8 cellular contexts compared by ENCODE assay signal in the genomic region with DNA sequence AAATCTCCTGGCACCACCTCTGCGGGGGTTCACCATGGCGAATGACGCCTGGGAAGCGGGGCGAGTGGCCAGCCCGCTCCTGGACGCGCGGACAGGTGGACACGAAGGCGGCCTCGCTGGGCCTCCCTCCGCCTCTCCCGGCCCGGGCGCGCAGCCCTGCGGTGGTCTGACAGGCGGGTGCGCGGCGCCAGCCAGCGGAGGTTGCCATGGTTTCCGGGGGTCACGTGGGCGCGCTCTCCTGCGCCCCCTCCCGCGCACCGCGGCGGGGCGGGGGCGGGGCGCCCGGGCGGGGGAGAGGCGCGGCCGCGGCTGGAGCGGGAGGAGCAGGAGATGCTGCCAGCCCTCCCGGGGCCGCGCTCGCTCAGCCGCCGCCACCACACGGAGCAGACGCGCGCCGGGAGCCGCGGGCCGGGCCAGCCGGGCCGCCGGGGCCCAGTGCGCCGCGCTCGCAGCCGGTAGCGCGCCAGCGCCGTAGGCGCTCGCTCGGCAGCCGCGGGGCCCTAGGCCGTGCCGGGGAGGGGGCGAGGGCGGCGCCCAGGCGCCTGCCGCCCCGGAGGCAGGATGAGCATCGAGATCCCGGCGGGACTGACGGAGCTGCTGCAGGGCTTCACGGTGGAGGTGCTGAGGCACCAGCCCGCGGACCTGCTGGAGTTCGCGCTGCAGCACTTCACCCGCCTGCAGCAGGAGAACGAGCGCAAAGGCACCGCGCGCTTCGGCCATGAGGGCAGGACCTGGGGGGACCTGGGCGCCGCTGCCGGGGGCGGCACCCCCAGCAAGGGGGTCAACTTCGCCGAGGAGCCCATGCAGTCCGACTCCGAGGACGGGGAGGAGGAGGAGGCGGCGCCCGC. TPM values are rescaled to one million over a fixed set of nuclear protein-coding genes. Genes with fewer than 3 reads are reported as not detected.
DNase-seq lines count a peak whose midpoint lies in the region; ATAC-seq lines count a peak whose summit lies in the region.

A gene (plus strand): TSS at position 359 of the 848 bp plus-strand sequence. CDS start 203 bp downstream, at position 562.

- intact Hi-C loops in left colon (cut with DNase I, micrococcal nuclease), result no loop called here

- H3K27ac ChIP-seq in cingulate gyrus (ENCODE audit: low read depth, low read length), result peak within 1 kb of the TSS; percentile 83

- DNase-seq in 8988T, result peak; percentile 84
- DNase-seq in NCI-H345 (lab: John Stamatoyannopoulos, UW), result peak; percentile 86
- peak; percentile 65 for DNase-seq in activated CD4-positive, alpha-beta T cell treated with anti-CD3 and anti-CD28 coated beads for 48 hours
- DNase-seq in left colon, result peak; percentile 64 to 73
- peak; percentile 62 to 67 for DNase-seq in stimulated activated CD4-positive, alpha-beta T cell treated with anti-CD3 and anti-CD28 coated beads, Interleukin-1b, Interleukin-23, amount 100 ng/mL, for 4 hours (ENCODE audit: low read depth in 2 of 2)

- ATAC-seq in GM18858 (IDR thresholded peaks at IDR 0.05; ENCODE audit: unreplicated experiment) (peak; percentile 65), HG03108 (IDR thresholded peaks at IDR 0.05; ENCODE audit: unreplicated experiment) (peak; percentile 82), left colon (peak; percentile 78)

RNA-seq across cellular contexts. Expression of the gene that starts here (rescaled TPM):
- 1 to 10 TPM; 6.6 to 9.6 TPM for total RNA-seq in left colon

Comparison
In these comparisons a context has a peak if more than half of its experiments do, and no peak if none do; other contexts are left out.
1. Peak in every context shown above with its lines: DNase-seq, ATAC-seq and H3K27ac ChIP-seq.